ENCODE assay signal across 9 cellular contexts in genomic region chr1:153728305-153729066, GRCh38. TPM values are rescaled to one million over a fixed set of nuclear protein-coding genes. Genes with fewer than 3 reads are reported as not detected.
DNase-seq lines count a peak whose midpoint lies in the region; ATAC-seq and TF ChIP-seq lines count a peak whose summit lies in the region.
"Had no signal": no experiment of that assay in that cellular context is flagged by ENCODE, and none has a peak within 500 bp of the region (broad histone marks: within the 10 kb centered on the region; RNA-seq: fewer than 3 reads in every experiment).

No MANE protein-coding gene starts in this region.

- H3K36me3 Mint-ChIP-seq in Calu3 (ENCODE audit: insufficient read depth, unreplicated experiment) (peaks cover 41% of the 10 kb centered on the region), immature natural killer cell (peaks cover 0 to 6% (median 0%) of the 10 kb centered on the region in 3 donors)

- H3K79me2 ChIP-seq in smooth muscle cell (ENCODE audit: low read depth), result peaks cover 18% of the 10 kb centered on the region

- H2AFZ ChIP-seq in smooth muscle cell (ENCODE audit: low read depth), result peak overlapping the region; percentile 75

- no peaks in the 10 kb centered on the region for H3K27me3 Mint-ChIP-seq in Calu3 (ENCODE audit: unreplicated experiment)
- peaks cover 4 to 7% (median 7%) of the 10 kb centered on the region in 3 donors for H3K27me3 Mint-ChIP-seq in immature natural killer cell (ENCODE audit: low read depth in 3 of 3)

- no peak for ATAC-seq in GM21619 (IDR thresholded peaks at IDR 0.05; ENCODE audit: unreplicated experiment)

- DNase-seq in Calu3 (peak; percentile 36), HuH-7 (ENCODE audit: low spot score) (peak; percentile 38), SKM-1 treated with dmso at 0.1 percent for 144 hours (lab: John Stamatoyannopoulos, UW; ENCODE audit: unreplicated experiment) (peak; percentile 37), brain microvascular endothelial cell (no peak), immature natural killer cell (no peak), smooth muscle cell (lab: John Stamatoyannopoulos, UW; ENCODE audit: unreplicated experiment) (peak; percentile 36), superior temporal gyrus (ENCODE audit: extremely low spot score) (no peak)

- peak overlapping the region; percentile 97 for H3K4me2 ChIP-seq in smooth muscle cell

- H3K27ac ChIP-seq in brain microvascular endothelial cell (peak overlapping the region; percentile 68), smooth muscle cell (ENCODE audit: low read depth) (peak overlapping the region; percentile 85)

- no peaks in the 10 kb centered on the region for H3K9me3 Mint-ChIP-seq in Calu3 (ENCODE audit: low read depth, unreplicated experiment)
- no peaks in the 10 kb centered on the region for H3K9me3 Mint-ChIP-seq in immature natural killer cell

- intact Hi-C loops in Calu3 (cut with micrococcal nuclease; ENCODE audit: unreplicated experiment), result no loop called here

- no peaks in the 10 kb centered on the region for H4K20me1 ChIP-seq in smooth muscle cell (ENCODE audit: low read depth)

- H3K4me1 Mint-ChIP-seq in Calu3 (ENCODE audit: low read depth, unreplicated experiment) (peaks cover 37% of the 10 kb centered on the region), immature natural killer cell (peaks cover 25 to 40% of the 10 kb centered on the region in 2 donors)

- TF ChIP-seq CTCF in Calu3 (IDR thresholded peaks at IDR 0.05; ENCODE audit: unreplicated experiment), result no peak
- TF ChIP-seq CTCF in brain microvascular endothelial cell (IDR thresholded peaks at IDR 0.05; ENCODE audit: low read depth, low read length, missing control alignments), result no peak
- no peak for TF ChIP-seq CTCF in smooth muscle cell (IDR thresholded peaks at IDR 0.05; ENCODE audit: borderline replicate concordance, insufficient read depth, poor library complexity, severe bottlenecking)

- CTCF ChIA-PET in Calu3 (lab: Charles Lee), result interaction anchor here (0.8 to 1.0 kb wide), 5 partner anchors 13 to 213 kb away, joined by 3 to 9 read pairs (median 3); partner anchors contain the start of gene ILF2

- peaks cover 5% of the 10 kb centered on the region for H3K4me1 ChIP-seq in smooth muscle cell (ENCODE audit: low read depth)

- 1% methylated on average over 19 of the region's 19 CpGs for WGBS in smooth muscle cell (ENCODE audit: low lambda C conversion rate)

- peak overlapping the region; percentile 80 for H3K4me3 ChIP-seq in brain microvascular endothelial cell (ENCODE audit: low read depth, low read length)
- H3K4me3 ChIP-seq in smooth muscle cell, result peak overlapping the region; percentile 89

- BruUV-seq in Calu3 (replicated peaks; lab: Mats Ljungman, UMichigan), result TSS peak; percentile 85

- in situ Hi-C loops in brain microvascular endothelial cell (cut with HindIII; ENCODE audit: low pct_ligation_motif_present, low sequenced_read_pairs), result no loop called here

- H3K27me3 ChIP-seq in brain microvascular endothelial cell (replicated peaks) (no peaks in the 10 kb centered on the region), smooth muscle cell (ENCODE audit: low read depth) (no peaks in the 10 kb centered on the region)

- H3K27ac Mint-ChIP-seq in Calu3 (ENCODE audit: unreplicated experiment) (peak overlapping the region; percentile 95), immature natural killer cell (peak overlapping the region; percentile 93 to 97 (median 94))

- H3F3A ChIP-seq in smooth muscle cell (ENCODE audit: low read depth), result no peaks in the 10 kb centered on the region

- peak overlapping the region; percentile 93 for H3K9ac ChIP-seq in smooth muscle cell (ENCODE audit: low read depth)

- H3K9me3 ChIP-seq in smooth muscle cell (replicated peaks; ENCODE audit: low read depth), result no peaks in the 10 kb centered on the region

- peak overlapping the region; percentile 89 for H3K4me3 Mint-ChIP-seq in Calu3 (ENCODE audit: low read depth, unreplicated experiment)
- peak overlapping the region; percentile 84 to 96 (median 91) for H3K4me3 Mint-ChIP-seq in immature natural killer cell

- H3K36me3 ChIP-seq in brain microvascular endothelial cell (replicated peaks) (no peaks in the 10 kb centered on the region), smooth muscle cell (ENCODE audit: low read depth) (no peaks in the 10 kb centered on the region)

RNA-seq across cellular contexts. Expression of gene INTS3, which starts 0.6 kb away (rescaled TPM):
- 55.9 and 57.1 TPM in 2 replicates for total RNA-seq in Calu3 (2022)
- 10 to 100 TPM in 1 of 3 donors, 1 to 10 TPM in 2; 7.5 to 14.5 (median 7.9) TPM for polyA plus RNA-seq in immature natural killer cell
- 33.6 and 34.8 TPM in 2 replicates for total RNA-seq in smooth muscle cell
- 22.3 and 27.6 TPM in 2 replicates for polyA plus RNA-seq in smooth muscle cell

RNA-seq across cellular contexts. Expression of gene SLC27A3, which starts 46.7 kb away (rescaled TPM):
- total RNA-seq in Calu3 (2022) (9.0 and 11.9 TPM in 2 replicates), smooth muscle cell (14.8 and 21.3 TPM in 2 replicates)
- polyA plus RNA-seq in immature natural killer cell (10 to 100 TPM; 38.3 to 89.0 (median 54.3) TPM), smooth muscle cell (36.0 and 41.0 TPM in 2 replicates)

RNA-seq across cellular contexts. Expression of gene NPR1, which starts 50.0 kb away (rescaled TPM):
- total RNA-seq in Calu3 (2022) (not detected in 2 replicates), smooth muscle cell (0.09 and 0.54 TPM in 2 replicates)
- polyA plus RNA-seq in immature natural killer cell (not detected), smooth muscle cell (0.24 and 0.40 TPM in 2 replicates)
- total RNA-seq: T-helper 2 cell treated with Interferon-gamma antibody and Interleukin-4, amounts not matched to agents 100 ng/mL and 5 ng/mL, for 36 hours had no signal

RNA-seq across cellular contexts. Expression of gene ILF2, which starts 57.7 kb away (rescaled TPM):
- total RNA-seq in Calu3 (2022) (253 and 292 TPM in 2 replicates), smooth muscle cell (201 and 206 TPM in 2 replicates)
- polyA plus RNA-seq in immature natural killer cell (100 to 1,000 TPM; 162 to 221 (median 164) TPM), smooth muscle cell (194 and 241 TPM in 2 replicates)

Comparison
In these comparisons a context has a peak if more than half of its experiments do, and no peak if none do; other contexts are left out.
1. DNase-seq: peak in Calu3 (single experiment), HuH-7 (single experiment), SKM-1 treated with dmso at 0.1 percent for 144 hours (single experiment) and smooth muscle cell (single experiment); none in brain microvascular endothelial cell (single experiment), immature natural killer cell (0 of 3) and superior temporal gyrus (single experiment).